Comparison of ENCODE assay signal across 15 cellular contexts in the genomic region with DNA sequence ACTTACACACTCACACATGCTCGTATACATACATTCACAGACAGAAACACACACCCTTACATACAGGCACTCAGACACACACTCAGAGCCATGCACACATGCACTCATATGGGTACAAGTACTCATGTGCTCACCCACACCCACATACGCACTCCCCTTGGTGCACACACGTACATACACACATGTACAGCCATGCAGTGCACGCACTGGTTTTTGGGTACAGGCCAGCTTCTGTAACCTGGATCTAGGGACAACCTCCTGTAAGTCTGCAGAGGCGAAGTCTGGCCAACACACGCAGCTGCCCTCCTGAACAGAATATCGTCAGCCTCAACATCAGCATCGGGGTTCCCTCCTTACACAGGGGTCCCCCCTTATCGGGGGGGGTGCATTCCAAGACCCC.
DNase-seq lines count a peak whose midpoint lies in the region; ATAC-seq and TF ChIP-seq lines count a peak whose summit lies in the region.
"Had no signal": no experiment of that assay in that cellular context is flagged by ENCODE, and none has a peak within 500 bp of the region (broad histone marks: within the 10 kb centered on the region; RNA-seq: fewer than 3 reads in every experiment).

No MANE protein-coding gene starts in this region.

- peak; percentile 1 to 10 for DNase-seq in activated T-cell treated with anti-CD3 and anti-CD28 coated beads, Interleukin-2, amount 50 U/mL, for 48 hours
- DNase-seq in activated T-cell treated with anti-CD3 and anti-CD28 coated beads, Interleukin-2, amount 50 U/mL, for 4 hours: no peak
- DNase-seq in iPS-NIHi7 (ENCODE audit: extremely low spot score) (peak; percentile 1), progenitor cell of endocrine pancreas (ENCODE audit: low spot score, unreplicated experiment) (no peak), NCI-H2196 (lab: John Stamatoyannopoulos, UW; ENCODE audit: unreplicated experiment) (no peak)
- no peak for DNase-seq in activated naive CD4-positive, alpha-beta T cell treated with anti-CD3 and anti-CD28 coated beads, Interleukin-2, amount 10 ng/mL, durations not matched to agents 7 days and 5 days
- DNase-seq in stimulated activated CD4-positive, alpha-beta T cell treated with anti-CD3 and anti-CD28 coated beads, Interleukin-4, amount 100 ng/mL, for 4 hours: no peak
- DNase-seq: GF-D8, GM23248, NCI-H1436, NCI-H2029 treated with DMSO at 0.1 percent for 48 hours, NCI-H510A, NCI-H82 had no signal

- no peak for TF ChIP-seq CTCF in progenitor cell of endocrine pancreas (IDR thresholded peaks at IDR 0.05; ENCODE audit: unreplicated experiment)

- peaks cover 11% of the 10 kb centered on the region for H3K4me1 Mint-ChIP-seq in activated T-cell treated with anti-CD3 and anti-CD28 coated beads, Interleukin-2, amount 50 U/mL, for 4 hours (ENCODE audit: low read depth)
- no peaks in the 10 kb centered on the region for H3K4me1 Mint-ChIP-seq in progenitor cell of endocrine pancreas (ENCODE audit: low read depth)
- H3K4me1 Mint-ChIP-seq in activated naive CD4-positive, alpha-beta T cell treated with anti-CD3 and anti-CD28 coated beads, Interleukin-2, amount 10 ng/mL, durations not matched to agents 7 days and 5 days: peaks cover 16% of the 10 kb centered on the region

- H3K27me3 Mint-ChIP-seq in activated T-cell treated with anti-CD3 and anti-CD28 coated beads, Interleukin-2, amount 50 U/mL, for 4 hours (ENCODE audit: low read depth): peaks cover 9% of the 10 kb centered on the region
- H3K27me3 Mint-ChIP-seq in progenitor cell of endocrine pancreas: peaks cover 27% of the 10 kb centered on the region
- H3K27me3 Mint-ChIP-seq in activated naive CD4-positive, alpha-beta T cell treated with anti-CD3 and anti-CD28 coated beads, Interleukin-2, amount 10 ng/mL, durations not matched to agents 7 days and 5 days: peaks cover 20% of the 10 kb centered on the region

- ATAC-seq in activated T-cell treated with anti-CD3 and anti-CD28 coated beads, Interleukin-2, amount 50 U/mL, for 4 hours: no peak
- ATAC-seq in GM18498 (IDR thresholded peaks at IDR 0.05; ENCODE audit: unreplicated experiment): no peak
- ATAC-seq: K562 had no signal

- H3K27ac Mint-ChIP-seq in progenitor cell of endocrine pancreas: peak overlapping the region; percentile 18
- H3K27ac Mint-ChIP-seq in activated naive CD4-positive, alpha-beta T cell treated with anti-CD3 and anti-CD28 coated beads, Interleukin-2, amount 10 ng/mL, durations not matched to agents 7 days and 5 days: no peak overlapping the region

- H3K4me3 Mint-ChIP-seq in activated T-cell treated with anti-CD3 and anti-CD28 coated beads, Interleukin-2, amount 50 U/mL, for 4 hours: no peak overlapping the region
- H3K4me3 Mint-ChIP-seq in progenitor cell of endocrine pancreas (ENCODE audit: low read depth): no peak overlapping the region
- no peak overlapping the region for H3K4me3 Mint-ChIP-seq in activated naive CD4-positive, alpha-beta T cell treated with anti-CD3 and anti-CD28 coated beads, Interleukin-2, amount 10 ng/mL, durations not matched to agents 7 days and 5 days

- H3K36me3 Mint-ChIP-seq in activated T-cell treated with anti-CD3 and anti-CD28 coated beads, Interleukin-2, amount 50 U/mL, for 4 hours (ENCODE audit: insufficient read depth): no peaks in the 10 kb centered on the region
- H3K36me3 Mint-ChIP-seq in progenitor cell of endocrine pancreas (ENCODE audit: insufficient read depth): no peaks in the 10 kb centered on the region
- no peaks in the 10 kb centered on the region for H3K36me3 Mint-ChIP-seq in activated naive CD4-positive, alpha-beta T cell treated with anti-CD3 and anti-CD28 coated beads, Interleukin-2, amount 10 ng/mL, durations not matched to agents 7 days and 5 days

- peaks cover 5% of the 10 kb centered on the region for H3K9me3 Mint-ChIP-seq in activated T-cell treated with anti-CD3 and anti-CD28 coated beads, Interleukin-2, amount 50 U/mL, for 4 hours
- H3K9me3 Mint-ChIP-seq in progenitor cell of endocrine pancreas (ENCODE audit: low read depth): peaks cover 3% of the 10 kb centered on the region
- no peaks in the 10 kb centered on the region for H3K9me3 Mint-ChIP-seq in activated naive CD4-positive, alpha-beta T cell treated with anti-CD3 and anti-CD28 coated beads, Interleukin-2, amount 10 ng/mL, durations not matched to agents 7 days and 5 days

- CTCF ChIA-PET in activated naive CD4-positive, alpha-beta T cell treated with anti-CD3 and anti-CD28 coated beads, Interleukin-2, amount 10 ng/mL, durations not matched to agents 7 days and 5 days (lab: Charles Lee): no interaction called here

Comparison
In these comparisons a context has a peak if more than half of its experiments do, and no peak if none do; other contexts are left out.
1. DNase-seq: peak in activated T-cell treated with anti-CD3 and anti-CD28 coated beads, Interleukin-2, amount 50 U/mL, for 48 hours (2 of 2) and iPS-NIHi7 (single experiment); none in activated T-cell treated with anti-CD3 and anti-CD28 coated beads, Interleukin-2, amount 50 U/mL, for 4 hours (single experiment), progenitor cell of endocrine pancreas (single experiment), NCI-H2196 (single experiment), activated naive CD4-positive, alpha-beta T cell treated with anti-CD3 and anti-CD28 coated beads, Interleukin-2, amount 10 ng/mL, durations not matched to agents 7 days and 5 days (single experiment) and stimulated activated CD4-positive, alpha-beta T cell treated with anti-CD3 and anti-CD28 coated beads, Interleukin-4, amount 100 ng/mL, for 4 hours (0 of 2).